22 cellular contexts compared by ENCODE assay signal in genomic region chr15:62413147-62413546, GRCh38. TPM values are rescaled to one million over a fixed set of nuclear protein-coding genes. Genes with fewer than 3 reads are reported as not detected.
DNase-seq lines count a peak whose midpoint lies in the region; ATAC-seq and TF ChIP-seq lines count a peak whose summit lies in the region.
"Had no signal": no experiment of that assay in that cellular context is flagged by ENCODE, and none has a peak within 500 bp of the region (broad histone marks: within the 10 kb centered on the region; RNA-seq: fewer than 3 reads in every experiment).

No MANE protein-coding gene starts in this region.

- POLR2A ChIA-PET in Caco-2 (lab: Charles Lee), result no interaction called here
- POLR2A ChIA-PET in IMR-90 (lab: Charles Lee; ENCODE audit: unreplicated experiment), result no interaction called here

- CTCF ChIA-PET in Caco-2 (lab: Charles Lee) (no interaction called here), IMR-90 (lab: Yijun Ruan, JAX) (no interaction called here)

- no peak overlapping the region for H4K8ac ChIP-seq in IMR-90 (ENCODE audit: low read depth in 2 of 2, low read length in 2 of 2)

- ATAC-seq in IMR-90 (ENCODE audit: low read depth) (peak; percentile 24; the same call in 1 of the 2 replicates), HG03442 (IDR thresholded peaks at IDR 0.05; ENCODE audit: unreplicated experiment) (no peak), HG03135 (IDR thresholded peaks at IDR 0.05; ENCODE audit: unreplicated experiment) (no peak)
- ATAC-seq: gastrocnemius medialis; HCT116; stimulated activated naive CD8-positive, alpha-beta T cell treated with anti-CD3 and anti-CD28 coated beads, Interleukin-15, amount 100 ng/mL, for 72 hours had no signal

- H4K5ac ChIP-seq in IMR-90 (ENCODE audit: low read depth, low read length), result no peak overlapping the region; the same call in 1 of the 2 replicates

- no peak overlapping the region for H3K4me3 Mint-ChIP-seq in Caco-2 (ENCODE audit: unreplicated experiment)
- H3K4me3 Mint-ChIP-seq: activated naive CD4-positive, alpha-beta T cell treated with anti-CD3 and anti-CD28 coated beads, Interleukin-2, amount 50 U/mL, for 24 hours; CD4-positive, CD25-positive, alpha-beta regulatory T cell; stimulated activated naive CD8-positive, alpha-beta T cell treated with anti-CD3 and anti-CD28 coated beads, Interleukin-15, amount 100 ng/mL, for 72 hours had no signal

- H4K20me1 ChIP-seq in IMR-90 (ENCODE audit: insufficient read depth, low read length), result peaks cover 14% of the 10 kb centered on the region; the same call in 1 of the 2 replicates

- H3K27ac ChIP-seq in IMR-90 (ENCODE audit: insufficient read depth, low read length), result no peak overlapping the region
- H3K27ac ChIP-seq in suprapubic skin, result peak overlapping the region; percentile 18
- H3K27ac ChIP-seq: gastrocnemius medialis had no signal

- H3K9ac ChIP-seq in IMR-90 (ENCODE audit: low read depth, low read length), result no peak overlapping the region

- no peak overlapping the region for H2BK120ac ChIP-seq in IMR-90 (ENCODE audit: low read depth, low read length)

- H3K4me3 ChIP-seq in Caco-2 (ENCODE audit: low read depth, low read length) (no peak overlapping the region), IMR-90 (ENCODE audit: insufficient read depth, low read depth, low read length) (no peak overlapping the region), suprapubic skin (no peak overlapping the region)
- H3K4me3 ChIP-seq: gastrocnemius medialis, hepatocyte had no signal

- TF ChIP-seq CTCF in Caco-2 (IDR thresholded peaks at IDR 0.05; ENCODE audit: insufficient read depth in 1 of 2, low read depth in 1 of 2, low read length in 1 of 2, severe bottlenecking in 1 of 2, unreplicated experiment in 1 of 2), result no peak
- TF ChIP-seq CTCF in IMR-90 (conservative IDR thresholded peaks at IDR 0.05; ENCODE audit: low read depth, low read length), result no peak
- no peak for TF ChIP-seq CTCF in suprapubic skin (IDR thresholded peaks at IDR 0.05)

- no peak overlapping the region for H3K18ac ChIP-seq in IMR-90 (ENCODE audit: low read depth, low read length)

- no peak overlapping the region for H2AFZ ChIP-seq in IMR-90 (replicated peaks; ENCODE audit: low read length, poor library complexity)
- H2AFZ ChIP-seq: hepatocyte had no signal

- no peak overlapping the region for H3K23ac ChIP-seq in IMR-90 (ENCODE audit: low read depth, low read length)

- H3K4me2 ChIP-seq in IMR-90 (ENCODE audit: low read depth, low read length), result no peak overlapping the region; the same call in 1 of the 2 replicates
- H3K4me2 ChIP-seq: hepatocyte had no signal

- no peak overlapping the region for H2BK15ac ChIP-seq in IMR-90 (ENCODE audit: low read depth, low read length)

- TF ChIP-seq POLR2A in IMR-90 (IDR thresholded peaks at IDR 0.05; ENCODE audit: low read depth, low read length) (no peak), suprapubic skin (IDR thresholded peaks at IDR 0.05) (no peak)

- H3K27me3 ChIP-seq in Caco-2 (replicated peaks; ENCODE audit: control insufficient read depth, insufficient read depth, low read length), result no peaks in the 10 kb centered on the region
- no peaks in the 10 kb centered on the region for H3K27me3 ChIP-seq in IMR-90 (ENCODE audit: control insufficient read depth, insufficient read depth, low read length)
- no peaks in the 10 kb centered on the region for H3K27me3 ChIP-seq in suprapubic skin
- H3K27me3 ChIP-seq: gastrocnemius medialis, hepatocyte had no signal

- H3K56ac ChIP-seq in IMR-90 (ENCODE audit: extremely low read depth, insufficient read depth, low read length), result no peak overlapping the region

- DNase-seq in Caco-2, result no peak
- DNase-seq in IMR-90, result no peak
- peak; percentile 58 for DNase-seq in fibroblast of peridontal ligament (ENCODE audit: extremely low read depth)
- DNase-seq in suprapubic skin (ENCODE audit: low spot score in 2 of 2), result no peak
- no peak for DNase-seq in NCI-H748 (lab: John Stamatoyannopoulos, UW; ENCODE audit: unreplicated experiment)
- DNase-seq: activated CD4-positive, CD25-positive, alpha-beta regulatory T cell; CD4-positive, CD25-positive, alpha-beta regulatory T cell; gastrocnemius medialis; mesendoderm; NCI-H1417 treated with DMSO at 0.1 percent for 48 hours; NCI-H2081 treated with DMSO at 0.1 percent for 48 hours; NCI-H446; nucleus accumbens; OCI-M1; SHP77; stimulated activated naive CD8-positive, alpha-beta T cell treated with anti-CD3 and anti-CD28 coated beads, Interleukin-15, amount 100 ng/mL, for 72 hours; trophoblast cell had no signal

- H2BK20ac ChIP-seq in IMR-90 (ENCODE audit: low read depth, low read length), result no peak overlapping the region

- peak overlapping the region; percentile 18 for H3K27ac Mint-ChIP-seq in Caco-2 (ENCODE audit: unreplicated experiment)
- H3K27ac Mint-ChIP-seq: activated naive CD4-positive, alpha-beta T cell treated with anti-CD3 and anti-CD28 coated beads, Interleukin-2, amount 50 U/mL, for 24 hours; CD4-positive, CD25-positive, alpha-beta regulatory T cell; stimulated activated naive CD8-positive, alpha-beta T cell treated with anti-CD3 and anti-CD28 coated beads, Interleukin-15, amount 100 ng/mL, for 72 hours had no signal

- peaks cover 10% of the 10 kb centered on the region for H3K9me1 ChIP-seq in IMR-90 (ENCODE audit: insufficient read depth, low read length)

- H3K14ac ChIP-seq in IMR-90 (replicated peaks; ENCODE audit: low read depth, low read length), result no peak overlapping the region

- H3K9me3 ChIP-seq in Caco-2, result no peaks in the 10 kb centered on the region
- no peaks in the 10 kb centered on the region for H3K9me3 ChIP-seq in IMR-90 (ENCODE audit: control insufficient read depth, insufficient read depth, low read length)
- H3K9me3 ChIP-seq in suprapubic skin, result no peaks in the 10 kb centered on the region
- H3K9me3 ChIP-seq: gastrocnemius medialis had no signal

- no peak for TF ChIP-seq EP300 in suprapubic skin (IDR thresholded peaks at IDR 0.05)

- H3K4ac ChIP-seq in IMR-90 (ENCODE audit: low read depth, low read length), result no peak overlapping the region

- BruUV-seq in Caco-2 (replicated peaks; lab: Mats Ljungman, UMichigan) (no TSS peak), IMR-90 (replicated peaks; lab: Mats Ljungman, UMichigan) (no TSS peak)

- WGBS in IMR-90 (ENCODE audit: extremely low coverage in 2 of 2, insufficient read length in 1 of 2), 2 experiments, result no CpG with 5 or more reads among the region's 4 CpGs
- WGBS in suprapubic skin, result 82% methylated on average over 4 of the region's 4 CpGs

- no peak overlapping the region for H2BK5ac ChIP-seq in IMR-90 (ENCODE audit: low read depth, low read length, poor library complexity, severe bottlenecking)

- peaks cover 30 to 32% of the 10 kb centered on the region in 2 experiments for H3K79me1 ChIP-seq in IMR-90 (ENCODE audit: low read depth in 1 of 2, low read length in 2 of 2)

- H3K36me3 ChIP-seq in Caco-2 (ENCODE audit: control insufficient read depth, insufficient read depth, low read length) (no peaks in the 10 kb centered on the region; the same call in 1 of the 2 replicates), IMR-90 (ENCODE audit: control insufficient read depth, insufficient read depth, low read length) (no peaks in the 10 kb centered on the region), suprapubic skin (no peaks in the 10 kb centered on the region)
- H3K36me3 ChIP-seq: gastrocnemius medialis had no signal

- H3K4me1 ChIP-seq in Caco-2 (peaks cover 53% of the 10 kb centered on the region), IMR-90 (ENCODE audit: control insufficient read depth, insufficient read depth, low read length) (peaks cover 9% of the 10 kb centered on the region), suprapubic skin (peaks cover 11% of the 10 kb centered on the region)

- intact Hi-C loops in Caco-2 (cut with micrococcal nuclease; ENCODE audit: unreplicated experiment), result no loop called here
- intact Hi-C loops in IMR-90 (cut with micrococcal nuclease), result no loop called here

- TF ChIP-seq RAD21 in IMR-90 (IDR thresholded peaks at IDR 0.05; ENCODE audit: low read length), result no peak

- in situ Hi-C loops in IMR-90 (cut with MboI; ENCODE audit: low sequenced_read_pairs), result no loop called here

- H3K27me3 Mint-ChIP-seq in Caco-2 (ENCODE audit: insufficient read depth, unreplicated experiment), result no peaks in the 10 kb centered on the region

- H2AK5ac ChIP-seq in IMR-90 (ENCODE audit: low read depth, low read length), result no peak overlapping the region

- no peaks in the 10 kb centered on the region for H3K9me3 Mint-ChIP-seq in Caco-2 (ENCODE audit: unreplicated experiment)
- H3K9me3 Mint-ChIP-seq: activated naive CD4-positive, alpha-beta T cell treated with anti-CD3 and anti-CD28 coated beads, Interleukin-2, amount 50 U/mL, for 24 hours; stimulated activated naive CD8-positive, alpha-beta T cell treated with anti-CD3 and anti-CD28 coated beads, Interleukin-15, amount 100 ng/mL, for 72 hours had no signal

- dilution Hi-C loops in IMR-90 (cut with HindIII; ENCODE audit: low sequenced_read_pairs, unreplicated experiment), result no loop called here

- H2AK9ac ChIP-seq in IMR-90 (replicated peaks; ENCODE audit: low read depth, low read length, poor library complexity), result no peak overlapping the region

- no peak overlapping the region for H4K91ac ChIP-seq in IMR-90 (ENCODE audit: insufficient read depth, low read depth, low read length)

- H3K36me3 Mint-ChIP-seq in Caco-2 (ENCODE audit: insufficient read depth, unreplicated experiment), result peaks cover 9% of the 10 kb centered on the region
- H3K36me3 Mint-ChIP-seq: activated naive CD4-positive, alpha-beta T cell treated with anti-CD3 and anti-CD28 coated beads, Interleukin-2, amount 50 U/mL, for 24 hours; CD4-positive, CD25-positive, alpha-beta regulatory T cell had no signal

- H3K4me1 Mint-ChIP-seq in Caco-2 (ENCODE audit: low read depth, unreplicated experiment), result peaks cover 33% of the 10 kb centered on the region
- H3K4me1 Mint-ChIP-seq: activated naive CD4-positive, alpha-beta T cell treated with anti-CD3 and anti-CD28 coated beads, Interleukin-2, amount 50 U/mL, for 24 hours; CD4-positive, CD25-positive, alpha-beta regulatory T cell; stimulated activated naive CD8-positive, alpha-beta T cell treated with anti-CD3 and anti-CD28 coated beads, Interleukin-15, amount 100 ng/mL, for 72 hours had no signal

TF ChIP-seq in IMR-90, 13 proteins besides CTCF, POLR2A, EP300 and RAD21 (continues in another document):
- no peak for TF ChIP-seq ELK1 (IDR thresholded peaks at IDR 0.05; ENCODE audit: borderline replicate concordance, low read depth, low read length)

RNA-seq across cellular contexts. Expression of gene TLN2, which starts 22.8 kb away (rescaled TPM):
- total RNA-seq in Caco-2 (2022), result 75.7 and 77.5 TPM in 2 replicates
- 15.6 and 16.1 TPM in 2 replicates for total RNA-seq in IMR-90 (2012; rRNA removed)
- polyA plus RNA-seq in IMR-90 (2012; rRNA removed), result 5.6 and 5.9 TPM in 2 replicates
- 4.3 and 4.4 TPM in 2 replicates for polyA plus RNA-seq in IMR-90 (2012; cell fraction: cytosol; rRNA removed)
- polyA plus RNA-seq in IMR-90 (2012; cell fraction: nucleus; rRNA removed; ENCODE audit: low replicate concordance), result 9.0 and 9.6 TPM in 2 replicates
- total RNA-seq in suprapubic skin, result 10 to 100 TPM in 3 of 4 donors, 1 to 10 TPM in 1; 6.0 to 15.8 (median 11.3) TPM
